In genomic region chr20:527571-527886, GRCh38 we compare ENCODE assay signal across 24 cellular contexts. TPM values are rescaled to one million over a fixed set of nuclear protein-coding genes. Genes with fewer than 3 reads are reported as not detected.
DNase-seq lines count a peak whose midpoint lies in the region; ATAC-seq and TF ChIP-seq lines count a peak whose summit lies in the region.
"Had no signal": no experiment of that assay in that cellular context is flagged by ENCODE, and none has a peak within 500 bp of the region (broad histone marks: within the 10 kb centered on the region; RNA-seq: fewer than 3 reads in every experiment).

No MANE protein-coding gene starts in this region.

- peaks cover 17% of the 10 kb centered on the region for H3K9me3 Mint-ChIP-seq in activated naive CD8-positive, alpha-beta T cell treated with anti-CD3 and anti-CD28 coated beads, Interleukin-2, amount 50 U/mL, for 24 hours
- H3K9me3 Mint-ChIP-seq in activated naive CD8-positive, alpha-beta T cell treated with anti-CD3 and anti-CD28 coated beads for 36 hours, result peaks cover 21% of the 10 kb centered on the region
- H3K9me3 Mint-ChIP-seq in endothelial cell (ENCODE audit: unreplicated experiment), result no peaks in the 10 kb centered on the region
- peaks cover 16% of the 10 kb centered on the region for H3K9me3 Mint-ChIP-seq in activated naive CD4-positive, alpha-beta T cell treated with anti-CD3 and anti-CD28 coated beads for 36 hours
- H3K9me3 Mint-ChIP-seq: H9, HFFc6 had no signal

- CTCF ChIA-PET in activated naive CD4-positive, alpha-beta T cell treated with anti-CD3 and anti-CD28 coated beads for 36 hours (lab: Charles Lee), result interaction anchor here (1.2 kb wide), 1 partner anchor 19 kb away, joined by 3 read pairs; no protein-coding TSS in a partner anchor

- H3K9me3 ChIP-seq in liver (ENCODE audit: control insufficient read depth in 4 of 4, low read length in 3 of 4) (no peaks in the 10 kb centered on the region), transverse colon (no peaks in the 10 kb centered on the region)
- H3K9me3 ChIP-seq: A549, SJSA1 had no signal

- TF ChIP-seq EP300 in transverse colon (IDR thresholded peaks at IDR 0.05; ENCODE audit: low read depth), result no peak

- no peaks in the 10 kb centered on the region for H3K27me3 Mint-ChIP-seq in activated naive CD8-positive, alpha-beta T cell treated with anti-CD3 and anti-CD28 coated beads, Interleukin-2, amount 50 U/mL, for 24 hours
- H3K27me3 Mint-ChIP-seq in activated naive CD8-positive, alpha-beta T cell treated with anti-CD3 and anti-CD28 coated beads for 36 hours, result no peaks in the 10 kb centered on the region
- no peaks in the 10 kb centered on the region for H3K27me3 Mint-ChIP-seq in endothelial cell (ENCODE audit: unreplicated experiment)
- no peaks in the 10 kb centered on the region for H3K27me3 Mint-ChIP-seq in activated naive CD4-positive, alpha-beta T cell treated with anti-CD3 and anti-CD28 coated beads for 36 hours (ENCODE audit: low read depth)
- H3K27me3 Mint-ChIP-seq: B cell had no signal

- intact Hi-C loops in transverse colon (cut with DNase I; ENCODE audit: low total_unique reads), result no loop called here
- intact Hi-C loops in activated naive CD4-positive, alpha-beta T cell treated with anti-CD3 and anti-CD28 coated beads for 36 hours (cut with micrococcal nuclease), result no loop called here

- DNase-seq in activated naive CD8-positive, alpha-beta T cell treated with anti-CD3 and anti-CD28 coated beads, Interleukin-2, amount 50 U/mL, for 24 hours, result no peak
- no peak for DNase-seq in activated naive CD8-positive, alpha-beta T cell treated with anti-CD3 and anti-CD28 coated beads for 36 hours
- DNase-seq in endothelial cell (ENCODE audit: low spot score) (no peak), transverse colon (no peak), RPMI8226 (no peak)
- no peak for DNase-seq in activated naive CD4-positive, alpha-beta T cell treated with anti-CD3 and anti-CD28 coated beads for 36 hours
- DNase-seq: EL, H9, HFFc6, KG1, MV-4-11, NCI-H1105 treated with DMSO at 0.1 percent for 48 hours, NCI-H2029 treated with DMSO at 0.1 percent for 48 hours, NCI-H2171, NCI-H345, NCI-H524, NCI-H82, Peyer's patch had no signal

- TF ChIP-seq POLR2A in transverse colon (IDR thresholded peaks at IDR 0.05), result no peak

- no peak overlapping the region for H3K9ac ChIP-seq in liver (ENCODE audit: low read depth in 1 of 2, low read length in 2 of 2)

- peak overlapping the region; percentile 88 for H3K27ac Mint-ChIP-seq in activated naive CD8-positive, alpha-beta T cell treated with anti-CD3 and anti-CD28 coated beads, Interleukin-2, amount 50 U/mL, for 24 hours
- no peak overlapping the region for H3K27ac Mint-ChIP-seq in activated naive CD8-positive, alpha-beta T cell treated with anti-CD3 and anti-CD28 coated beads for 36 hours
- H3K27ac Mint-ChIP-seq in endothelial cell (ENCODE audit: unreplicated experiment), result no peak overlapping the region
- H3K27ac Mint-ChIP-seq in activated naive CD4-positive, alpha-beta T cell treated with anti-CD3 and anti-CD28 coated beads for 36 hours, result no peak overlapping the region
- H3K27ac Mint-ChIP-seq: B cell had no signal

- H3K4me1 ChIP-seq in liver (ENCODE audit: control insufficient read depth in 4 of 4, insufficient read depth in 4 of 4, low read length in 3 of 4) (peaks cover 7 to 30% (median 25%) of the 10 kb centered on the region in 4 donors), transverse colon (peaks cover 0 to 37% (median 7%) of the 10 kb centered on the region in 4 donors)
- H3K4me1 ChIP-seq: SJSA1 had no signal

- 42% methylated on average over 2 of the region's 2 CpGs for WGBS in liver
- 71% methylated on average over 2 of the region's 2 CpGs; no CpG with 5 or more reads in 1 of the 2 donors for WGBS in transverse colon (ENCODE audit: low coverage in 1 of 2), 2 donors

- TF ChIP-seq CTCF in endothelial cell (IDR thresholded peaks at IDR 0.05; ENCODE audit: unreplicated experiment) (no peak), liver (IDR thresholded peaks at IDR 0.05; ENCODE audit: low read depth, low read length, missing input control) (no peak), transverse colon (IDR thresholded peaks at IDR 0.05) (no peak)

- ATAC-seq in activated naive CD8-positive, alpha-beta T cell treated with anti-CD3 and anti-CD28 coated beads, Interleukin-2, amount 50 U/mL, for 24 hours, result no peak
- ATAC-seq: A549, Right ventricle myocardium inferior had no signal

- no peak for TF ChIP-seq RAD21 in liver (IDR thresholded peaks at IDR 0.05)

- no peak overlapping the region for H3K4me3 Mint-ChIP-seq in activated naive CD8-positive, alpha-beta T cell treated with anti-CD3 and anti-CD28 coated beads, Interleukin-2, amount 50 U/mL, for 24 hours
- H3K4me3 Mint-ChIP-seq in activated naive CD8-positive, alpha-beta T cell treated with anti-CD3 and anti-CD28 coated beads for 36 hours, result no peak overlapping the region
- H3K4me3 Mint-ChIP-seq in endothelial cell (ENCODE audit: unreplicated experiment), result peak overlapping the region; percentile 63
- no peak overlapping the region for H3K4me3 Mint-ChIP-seq in activated naive CD4-positive, alpha-beta T cell treated with anti-CD3 and anti-CD28 coated beads for 36 hours
- H3K4me3 Mint-ChIP-seq: B cell, CD14-positive monocyte, H9, HFFc6 had no signal

- H3K27ac ChIP-seq in liver (ENCODE audit: low read depth in 1 of 2, low read length in 2 of 2) (no peak overlapping the region), transverse colon (no peak overlapping the region)
- H3K27ac ChIP-seq: Peyer's patch, SJSA1 had no signal

- H3K36me3 Mint-ChIP-seq in activated naive CD8-positive, alpha-beta T cell treated with anti-CD3 and anti-CD28 coated beads, Interleukin-2, amount 50 U/mL, for 24 hours (ENCODE audit: low read depth), result peaks cover 62% of the 10 kb centered on the region
- peaks cover 71% of the 10 kb centered on the region for H3K36me3 Mint-ChIP-seq in activated naive CD8-positive, alpha-beta T cell treated with anti-CD3 and anti-CD28 coated beads for 36 hours
- peaks cover 15% of the 10 kb centered on the region for H3K36me3 Mint-ChIP-seq in endothelial cell (ENCODE audit: low read depth, unreplicated experiment)
- peaks cover 56% of the 10 kb centered on the region for H3K36me3 Mint-ChIP-seq in activated naive CD4-positive, alpha-beta T cell treated with anti-CD3 and anti-CD28 coated beads for 36 hours (ENCODE audit: low read depth)

- H3K36me3 ChIP-seq in liver (ENCODE audit: control insufficient read depth in 4 of 4, insufficient read depth in 3 of 4, low read depth in 1 of 4, low read length in 3 of 4), result peaks cover 0 to 4% (median 3%) of the 10 kb centered on the region in 4 donors
- peaks cover 0 to 17% (median 5%) of the 10 kb centered on the region in 4 donors for H3K36me3 ChIP-seq in transverse colon

- in situ Hi-C loops in transverse colon (cut with MboI; ENCODE audit: low pct_ligation_motif_present in 1 of 4, low pct_unique_long_range_greater_than_20kb in 1 of 4, low sequenced_read_pairs in 3 of 4), result no loop called here

- H3K4me1 Mint-ChIP-seq in activated naive CD8-positive, alpha-beta T cell treated with anti-CD3 and anti-CD28 coated beads, Interleukin-2, amount 50 U/mL, for 24 hours, result peaks cover 34% of the 10 kb centered on the region
- peaks cover 24% of the 10 kb centered on the region for H3K4me1 Mint-ChIP-seq in activated naive CD8-positive, alpha-beta T cell treated with anti-CD3 and anti-CD28 coated beads for 36 hours
- H3K4me1 Mint-ChIP-seq in endothelial cell (ENCODE audit: unreplicated experiment), result no peaks in the 10 kb centered on the region
- H3K4me1 Mint-ChIP-seq in activated naive CD4-positive, alpha-beta T cell treated with anti-CD3 and anti-CD28 coated beads for 36 hours (ENCODE audit: low read depth), result peaks cover 31% of the 10 kb centered on the region

- H3K4me3 ChIP-seq in liver (ENCODE audit: low read depth in 1 of 3, low read length in 3 of 3) (no peak overlapping the region), transverse colon (no peak overlapping the region)
- H3K4me3 ChIP-seq: A549, Peyer's patch, SJSA1 had no signal

- no peaks in the 10 kb centered on the region for H3K27me3 ChIP-seq in liver (ENCODE audit: control insufficient read depth in 4 of 4, insufficient read depth in 4 of 4, low read length in 3 of 4)
- no peaks in the 10 kb centered on the region for H3K27me3 ChIP-seq in transverse colon
- H3K27me3 ChIP-seq: Peyer's patch, SJSA1 had no signal

TF ChIP-seq in liver, 16 proteins besides CTCF, POLR2A, EP300 and RAD21 (continues in another document):
- TF ChIP-seq, protein P1, sequence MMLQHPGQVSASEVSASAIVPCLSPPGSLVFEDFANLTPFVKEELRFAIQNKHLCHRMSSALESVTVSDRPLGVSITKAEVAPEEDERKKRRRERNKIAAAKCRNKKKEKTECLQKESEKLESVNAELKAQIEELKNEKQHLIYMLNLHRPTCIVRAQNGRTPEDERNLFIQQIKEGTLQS (IDR thresholded peaks at IDR 0.05), result no peak
- TF ChIP-seq RXRA (IDR thresholded peaks at IDR 0.05) (peak; percentile 78), YY1 (IDR thresholded peaks at IDR 0.05) (no peak)

RNA-seq across cellular contexts. Expression of gene CSNK2A1, which starts 16.1 kb away (rescaled TPM):
- 100 to 1,000 TPM; 180 to 202 TPM for total RNA-seq in activated naive CD8-positive, alpha-beta T cell treated with anti-CD3 and anti-CD28 coated beads for 36 hours
- total RNA-seq in endothelial cell (ENCODE audit: unreplicated experiment) (128 TPM), liver (10 to 100 TPM; 60.2 to 60.3 TPM), transverse colon (100 to 1,000 TPM in 1 of 4 donors, 10 to 100 TPM in 3; 76.7 to 100 (median 82.6) TPM)
- polyA plus RNA-seq in liver, result 10 to 100 TPM; 17.0 to 19.3 TPM
- 100 to 1,000 TPM; 164 to 167 TPM for total RNA-seq in activated naive CD4-positive, alpha-beta T cell treated with anti-CD3 and anti-CD28 coated beads for 36 hours
